24 cellular contexts compared by ENCODE assay signal in genomic region chr10:6109444-6109775, GRCh38. TPM values are rescaled to one million over a fixed set of nuclear protein-coding genes. Genes with fewer than 3 reads are reported as not detected.
DNase-seq lines count a peak whose midpoint lies in the region; ATAC-seq and TF ChIP-seq lines count a peak whose summit lies in the region.
"Had no signal": no experiment of that assay in that cellular context is flagged by ENCODE, and none has a peak within 500 bp of the region (broad histone marks: within the 10 kb centered on the region; RNA-seq: fewer than 3 reads in every experiment).

No MANE protein-coding gene starts in this region.

- intact Hi-C loops in CD4-positive, alpha-beta T cell (cut with DNase I, micrococcal nuclease), result loop anchor here (1.0 to 10.0 kb wide), 9 partner anchors 41 to 569 kb away; partner anchors contain the start of gene PFKFB3 (in 1 of the 2)

- ATAC-seq in CD4-positive, alpha-beta T cell (ENCODE audit: poor library complexity), result no peak
- ATAC-seq in WTC11 (no peak), SK-N-SH treated with all-trans-retinoic acid at 6 μM for 48 hours (no peak)
- ATAC-seq: gastroesophageal sphincter; stimulated activated memory B cell treated with anti-CD40 and anti-IgM and Interleukin-4, amounts not matched to agents 10 μg/mL and 1 μg/mL and 100 μg/mL, for 72 hours had no signal

- no peaks in the 10 kb centered on the region for H3K9me3 Mint-ChIP-seq in CD4-positive, alpha-beta T cell
- no peaks in the 10 kb centered on the region for H3K9me3 Mint-ChIP-seq in CD8-positive, alpha-beta memory T cell
- H3K9me3 Mint-ChIP-seq in WTC11, result no peaks in the 10 kb centered on the region
- H3K9me3 Mint-ChIP-seq: nephron; stimulated activated memory B cell treated with anti-CD40 and anti-IgM and Interleukin-4, amounts not matched to agents 10 μg/mL and 1 μg/mL and 100 μg/mL, for 72 hours had no signal

- POLR2A ChIA-PET in CD4-positive, alpha-beta T cell (lab: Charles Lee), result no interaction called here
- POLR2A ChIA-PET in CD8-positive, alpha-beta memory T cell (lab: Charles Lee), result no interaction called here
- POLR2A ChIA-PET in WTC11 (lab: Charles Lee), result no interaction called here

- H3K4me1 Mint-ChIP-seq in CD4-positive, alpha-beta T cell (ENCODE audit: low read depth), result peaks cover 37% of the 10 kb centered on the region
- H3K4me1 Mint-ChIP-seq in CD8-positive, alpha-beta memory T cell, result peaks cover 23 to 37% (median 28%) of the 10 kb centered on the region in 3 donors
- peaks cover 37% of the 10 kb centered on the region for H3K4me1 Mint-ChIP-seq in WTC11

- DNase-seq in CD4-positive, alpha-beta T cell, result no peak
- DNase-seq in CD8-positive, alpha-beta memory T cell, result no peak
- no peak for DNase-seq in WTC11 (ENCODE audit: low spot score)
- DNase-seq in effector memory CD4-positive, alpha-beta T cell, result peak in 1 of 3 donors; percentile 6
- no peak for DNase-seq in NCI-H2227 (lab: John Stamatoyannopoulos, UW; ENCODE audit: unreplicated experiment)
- no peak for DNase-seq in medulla oblongata (ENCODE audit: extremely low spot score)
- DNase-seq: activated CD4-positive, alpha-beta T cell treated with anti-CD3 and anti-CD28 coated beads, Interleukin-2, amount 50 U/mL, for 48 hours; brain microvascular endothelial cell; dorsolateral prefrontal cortex; left cardiac atrium; NCI-H446 treated with DMSO at 0.1 percent for 48 hours; SIG-M5; stimulated activated CD4-positive, alpha-beta T cell treated with anti-CD3 and anti-CD28 coated beads, Interleukin-15, amount 100 ng/mL, for 24 hours; T1000; upper lobe of left lung; WERI-Rb-1 had no signal

- H3K27me3 Mint-ChIP-seq in CD4-positive, alpha-beta T cell, result no peaks in the 10 kb centered on the region
- peaks cover 0 to 1% of the 10 kb centered on the region in 2 donors for H3K27me3 Mint-ChIP-seq in CD8-positive, alpha-beta memory T cell
- no peaks in the 10 kb centered on the region for H3K27me3 Mint-ChIP-seq in WTC11 (ENCODE audit: low read depth)
- H3K27me3 Mint-ChIP-seq: stimulated activated memory B cell treated with anti-CD40 and anti-IgM and Interleukin-4, amounts not matched to agents 10 μg/mL and 1 μg/mL and 100 μg/mL, for 72 hours had no signal

- H3K27me3 ChIP-seq in CD4-positive, alpha-beta T cell (ENCODE audit: control insufficient read depth, insufficient read depth, low read length), result no peaks in the 10 kb centered on the region
- no peaks in the 10 kb centered on the region for H3K27me3 ChIP-seq in CD8-positive, alpha-beta memory T cell (ENCODE audit: insufficient read depth, low read length, poor library complexity, severe bottlenecking)
- H3K27me3 ChIP-seq in effector memory CD4-positive, alpha-beta T cell (replicated peaks; ENCODE audit: control insufficient read depth, insufficient read depth, low read length, poor library complexity, severe bottlenecking), result no peaks in the 10 kb centered on the region
- H3K27me3 ChIP-seq: brain microvascular endothelial cell, dorsolateral prefrontal cortex, gastroesophageal sphincter, upper lobe of left lung had no signal

- peaks cover 10% of the 10 kb centered on the region for H3K4me1 ChIP-seq in CD8-positive, alpha-beta memory T cell (ENCODE audit: insufficient read depth, low read length)
- peaks cover 12% of the 10 kb centered on the region for H3K4me1 ChIP-seq in effector memory CD4-positive, alpha-beta T cell (ENCODE audit: control insufficient read depth, insufficient read depth, low read length, poor library complexity, severe bottlenecking)

- H3K4me3 Mint-ChIP-seq in CD4-positive, alpha-beta T cell, result peak overlapping the region; percentile 21
- peak overlapping the region; percentile 3 to 67 (median 49) for H3K4me3 Mint-ChIP-seq in CD8-positive, alpha-beta memory T cell
- no peak overlapping the region for H3K4me3 Mint-ChIP-seq in WTC11
- H3K4me3 Mint-ChIP-seq: nephron; stimulated activated memory B cell treated with anti-CD40 and anti-IgM and Interleukin-4, amounts not matched to agents 10 μg/mL and 1 μg/mL and 100 μg/mL, for 72 hours had no signal

- peak overlapping the region; percentile 43 for H3K27ac Mint-ChIP-seq in CD4-positive, alpha-beta T cell
- H3K27ac Mint-ChIP-seq in CD8-positive, alpha-beta memory T cell, result peak overlapping the region in 6 of 8 donors; percentile 57 to 94 (median 84)
- peak overlapping the region; percentile 82 for H3K27ac Mint-ChIP-seq in WTC11
- H3K27ac Mint-ChIP-seq: nephron had no signal

- no peaks in the 10 kb centered on the region for H3K9me3 ChIP-seq in CD4-positive, alpha-beta T cell (ENCODE audit: control insufficient read depth, low read length)
- H3K9me3 ChIP-seq in CD8-positive, alpha-beta memory T cell (ENCODE audit: low read length), result no peaks in the 10 kb centered on the region
- no peaks in the 10 kb centered on the region for H3K9me3 ChIP-seq in effector memory CD4-positive, alpha-beta T cell (ENCODE audit: control insufficient read depth, low read length)
- H3K9me3 ChIP-seq: gastroesophageal sphincter, upper lobe of left lung had no signal

- H3K36me3 Mint-ChIP-seq in CD4-positive, alpha-beta T cell (ENCODE audit: low read depth), result peaks cover 93% of the 10 kb centered on the region
- peaks cover 17 to 92% (median 45%) of the 10 kb centered on the region in 3 donors for H3K36me3 Mint-ChIP-seq in CD8-positive, alpha-beta memory T cell
- peaks cover 69% of the 10 kb centered on the region for H3K36me3 Mint-ChIP-seq in WTC11

- CTCF ChIA-PET in CD4-positive, alpha-beta T cell (lab: Charles Lee), result interaction anchor here (1.3 to 6.1 kb wide), 3 partner anchors 23 to 293 kb away, joined by 3 to 30 read pairs (median 6); partner anchors contain the start of gene PFKFB3
- CTCF ChIA-PET in CD8-positive, alpha-beta memory T cell (lab: Charles Lee), result interaction anchor here (1.3 to 4.6 kb wide), 5 partner anchors 19 to 297 kb away, joined by 3 to 25 read pairs (median 8); partner anchors contain the start of gene PFKFB3
- CTCF ChIA-PET in WTC11 (lab: Charles Lee), result interaction anchor here (2.7 kb wide), 1 partner anchor 23 kb away, joined by 18 read pairs; no protein-coding TSS in a partner anchor

- no peak overlapping the region for H3K4me3 ChIP-seq in CD8-positive, alpha-beta memory T cell (ENCODE audit: low read length)
- no peak overlapping the region for H3K4me3 ChIP-seq in effector memory CD4-positive, alpha-beta T cell (ENCODE audit: insufficient read depth, low read depth, low read length, poor library complexity, severe bottlenecking)
- H3K4me3 ChIP-seq: dorsolateral prefrontal cortex, gastroesophageal sphincter, lung, upper lobe of left lung had no signal

- TF ChIP-seq CTCF in CD4-positive, alpha-beta T cell (IDR thresholded peaks at IDR 0.05), result no peak
- TF ChIP-seq CTCF in WTC11 (IDR thresholded peaks at IDR 0.05), result no peak

- H3K27ac ChIP-seq in CD4-positive, alpha-beta T cell (ENCODE audit: low read depth, low read length), result no peak overlapping the region
- no peak overlapping the region for H3K27ac ChIP-seq in CD8-positive, alpha-beta memory T cell (ENCODE audit: low read depth, low read length)
- H3K27ac ChIP-seq in effector memory CD4-positive, alpha-beta T cell (ENCODE audit: insufficient read depth, low read length, poor library complexity, severe bottlenecking), result peak overlapping the region; percentile 68
- H3K27ac ChIP-seq: brain microvascular endothelial cell, gastroesophageal sphincter, upper lobe of left lung, WERI-Rb-1 had no signal

- H3K36me3 ChIP-seq in CD8-positive, alpha-beta memory T cell (ENCODE audit: insufficient read depth, low read length), result peaks cover 71% of the 10 kb centered on the region
- peaks cover 55% of the 10 kb centered on the region for H3K36me3 ChIP-seq in effector memory CD4-positive, alpha-beta T cell (ENCODE audit: control insufficient read depth, insufficient read depth, low read length)

TF ChIP-seq in WTC11, 78 proteins besides CTCF, POLR2A, EP300 and RAD21 (continues in another document):
- no peak for TF ChIP-seq ZNF416 (CRISPR knock-in tag; IDR thresholded peaks at IDR 0.05)
- TF ChIP-seq ZNF317 (CRISPR knock-in tag; IDR thresholded peaks at IDR 0.05; ENCODE audit: borderline replicate concordance, low read depth), result no peak
- TF ChIP-seq ZNF138 (CRISPR knock-in tag; conservative IDR thresholded peaks at IDR 0.05), result no peak
- TF ChIP-seq MXD4 (CRISPR knock-in tag; IDR thresholded peaks at IDR 0.05; ENCODE audit: borderline replicate concordance), result no peak
- TF ChIP-seq CBFB (CRISPR knock-in tag; IDR thresholded peaks at IDR 0.05; ENCODE audit: low read depth), result no peak
- no peak for TF ChIP-seq E2F4 (CRISPR knock-in tag; IDR thresholded peaks at IDR 0.05; ENCODE audit: borderline replicate concordance, low read depth)

TF ChIP-seq in SK-N-SH treated with all-trans-retinoic acid at 6 μM for 48 hours, 23 proteins besides CTCF, POLR2A, EP300 and RAD21 (continues in another document):
- no peak for TF ChIP-seq ZNF565 (CRISPR knock-in tag; conservative IDR thresholded peaks at IDR 0.05; ENCODE audit: low read depth)
- TF ChIP-seq CSDC2 (CRISPR knock-in tag; IDR thresholded peaks at IDR 0.05), result no peak
- no peak for TF ChIP-seq PATZ1 (CRISPR knock-in tag; IDR thresholded peaks at IDR 0.05; ENCODE audit: borderline replicate concordance)
- TF ChIP-seq ZC3H10 (CRISPR knock-in tag; IDR thresholded peaks at IDR 0.05), result no peak
- TF ChIP-seq OSR1 (CRISPR knock-in tag; IDR thresholded peaks at IDR 0.05), result no peak
- TF ChIP-seq RARB (CRISPR knock-in tag; IDR thresholded peaks at IDR 0.05), result no peak

RNA-seq across cellular contexts. Expression of gene RBM17, which starts 20.6 kb away (rescaled TPM):
- 100 to 1,000 TPM; 143 to 150 TPM for total RNA-seq in CD4-positive, alpha-beta T cell
- 100 to 1,000 TPM; 269 to 282 TPM for total RNA-seq in CD8-positive, alpha-beta memory T cell
- 91.8 TPM for polyA plus RNA-seq in CD8-positive, alpha-beta memory T cell
- 117 to 160 TPM (median 118 TPM) in 3 replicates for total RNA-seq in WTC11 (2021)

RNA-seq across cellular contexts. Expression of gene IL2RA, which starts 47.2 kb away (rescaled TPM):
- 1 to 10 TPM; 4.9 to 5.4 TPM for total RNA-seq in CD4-positive, alpha-beta T cell
- 1,000 to 10,000 TPM; 1,178 to 1,224 TPM for total RNA-seq in CD8-positive, alpha-beta memory T cell
- 8.3 TPM for polyA plus RNA-seq in CD8-positive, alpha-beta memory T cell
- 0.31 to 0.41 TPM (median 0.32 TPM) in 3 replicates for total RNA-seq in WTC11 (2021)
- total RNA-seq: chondrocyte had no signal
- polyA plus RNA-seq: AG04450, BJ had no signal

Comparison
In these comparisons a context has a peak if more than half of its experiments do, and no peak if none do; other contexts are left out.
1. RNA of gene IL2RA, which starts 47.2 kb away (total RNA-seq): 1,178 to 1,224 TPM in CD8-positive, alpha-beta memory T cell; 4.9 to 5.4 TPM in CD4-positive, alpha-beta T cell and 0.31 to 0.41 TPM in WTC11; every median in the first group is over 100 times any median in the second.
2. Peak in every context shown above with its lines, with median percentiles within 50 percentile points of each other: H3K27ac Mint-ChIP-seq.